Comparison of ENCODE assay signal across 8 cellular contexts in the genomic region with DNA sequence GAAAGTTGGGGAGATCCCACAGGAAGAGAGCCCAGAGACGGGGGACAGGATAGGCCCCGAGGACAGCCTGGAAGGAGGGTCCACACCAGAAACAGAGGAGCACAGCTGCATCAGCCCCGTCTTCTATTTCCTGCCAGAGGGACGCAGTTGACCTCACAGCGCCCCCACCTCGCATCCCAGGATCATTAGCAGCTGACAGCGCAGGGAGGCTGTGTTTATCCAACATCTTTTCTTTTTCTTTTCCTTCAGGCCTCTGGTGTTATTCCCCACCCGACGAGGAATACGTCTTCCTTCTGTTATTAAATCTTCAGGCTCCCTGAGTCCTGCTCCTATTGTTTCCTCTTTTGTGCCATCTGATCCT.
A peak's percentile ranks its signal among the peaks of the same experiment; 100 is the strongest.
DNase-seq lines count a peak whose midpoint lies in the region; ATAC-seq lines count a peak whose summit lies in the region.

No MANE protein-coding gene starts in this region.

- H3K4me3 ChIP-seq in ACC112 (ENCODE audit: low read depth, low read length) (peak overlapping the region; percentile 72), iPS-18a (ENCODE audit: low read length) (peak overlapping the region; percentile 86)

- H3K27me3 ChIP-seq in ACC112 (ENCODE audit: insufficient read depth, low read length) (peaks cover 18% of the 10 kb centered on the region), iPS-18a (ENCODE audit: control insufficient read depth, insufficient read depth, low read length) (peaks cover 19% of the 10 kb centered on the region)

- no peaks in the 10 kb centered on the region for H3K9me3 ChIP-seq in iPS-18a (ENCODE audit: control insufficient read depth, low read depth, low read length)

- H3K27ac Mint-ChIP-seq in activated naive CD8-positive, alpha-beta T cell, result no peak overlapping the region
- H3K27ac Mint-ChIP-seq in stimulated activated naive B cell treated with anti-CD40 and anti-IgM and Interleukin-4, amounts not matched to agents 10 μg/mL and 1 μg/mL and 100 μg/mL, for 72 hours, result peak overlapping the region; percentile 93

- no peaks in the 10 kb centered on the region for H3K36me3 ChIP-seq in ACC112 (ENCODE audit: insufficient read depth, low read length)
- H3K36me3 ChIP-seq in iPS-18a (ENCODE audit: control insufficient read depth, low read depth, low read length), result no peaks in the 10 kb centered on the region

- H3K9me3 Mint-ChIP-seq in activated naive CD8-positive, alpha-beta T cell (ENCODE audit: low read depth), result no peaks in the 10 kb centered on the region
- peaks cover 0 to under 1% of the 10 kb centered on the region in 2 donors for H3K9me3 Mint-ChIP-seq in stimulated activated naive B cell treated with anti-CD40 and anti-IgM and Interleukin-4, amounts not matched to agents 10 μg/mL and 1 μg/mL and 100 μg/mL, for 72 hours

- peak overlapping the region; percentile 76 for H2AFZ ChIP-seq in ACC112 (ENCODE audit: low read length, unreplicated experiment)

- H3K9ac ChIP-seq in iPS-18a (ENCODE audit: low read length), result peak overlapping the region; percentile 33

- peak overlapping the region; percentile 78 for H3K4me3 Mint-ChIP-seq in activated naive CD8-positive, alpha-beta T cell
- peak overlapping the region; percentile 92 to 96 for H3K4me3 Mint-ChIP-seq in stimulated activated naive B cell treated with anti-CD40 and anti-IgM and Interleukin-4, amounts not matched to agents 10 μg/mL and 1 μg/mL and 100 μg/mL, for 72 hours

- ATAC-seq in GM18517 (IDR thresholded peaks at IDR 0.05; ENCODE audit: unreplicated experiment), result peak; percentile 33
- ATAC-seq in HG03095 (IDR thresholded peaks at IDR 0.05; ENCODE audit: unreplicated experiment), result peak; percentile 40
- ATAC-seq in stimulated activated naive B cell treated with anti-CD40 and anti-IgM and Interleukin-4, amounts not matched to agents 10 μg/mL and 1 μg/mL and 100 μg/mL, for 72 hours (replicated peaks), result peak; percentile 20 to 33

- peaks cover 26% of the 10 kb centered on the region for H3K27me3 Mint-ChIP-seq in activated naive CD8-positive, alpha-beta T cell
- H3K27me3 Mint-ChIP-seq in stimulated activated naive B cell treated with anti-CD40 and anti-IgM and Interleukin-4, amounts not matched to agents 10 μg/mL and 1 μg/mL and 100 μg/mL, for 72 hours, result no peaks in the 10 kb centered on the region

- H3K4me1 ChIP-seq in ACC112 (ENCODE audit: control insufficient read depth, insufficient read depth, low read length, unreplicated experiment), result no peaks in the 10 kb centered on the region
- peaks cover 7% of the 10 kb centered on the region for H3K4me1 ChIP-seq in iPS-18a (ENCODE audit: control insufficient read depth, low read depth, low read length)

- no peaks in the 10 kb centered on the region for H3K36me3 Mint-ChIP-seq in activated naive CD8-positive, alpha-beta T cell
- no peaks in the 10 kb centered on the region for H3K36me3 Mint-ChIP-seq in stimulated activated naive B cell treated with anti-CD40 and anti-IgM and Interleukin-4, amounts not matched to agents 10 μg/mL and 1 μg/mL and 100 μg/mL, for 72 hours

- DNase-seq in stimulated activated naive B cell treated with anti-CD40 and anti-IgM and Interleukin-4, amounts not matched to agents 10 μg/mL and 1 μg/mL and 100 μg/mL, for 72 hours, result no peak
- no peak for DNase-seq in T-helper 1 cell
- no peak for DNase-seq in stimulated activated CD4-positive, alpha-beta T cell treated with anti-CD3 and anti-CD28 coated beads, Interleukin-4, amount 100 ng/mL, for 1 hour

- H3K4me1 Mint-ChIP-seq in activated naive CD8-positive, alpha-beta T cell (ENCODE audit: low read depth), result peaks cover 14% of the 10 kb centered on the region
- H3K4me1 Mint-ChIP-seq in stimulated activated naive B cell treated with anti-CD40 and anti-IgM and Interleukin-4, amounts not matched to agents 10 μg/mL and 1 μg/mL and 100 μg/mL, for 72 hours, result peaks cover 22 to 30% of the 10 kb centered on the region in 2 donors

- no peak overlapping the region for H3K27ac ChIP-seq in ACC112 (ENCODE audit: low read depth, low read length)
- no peak overlapping the region for H3K27ac ChIP-seq in iPS-18a (ENCODE audit: low read length)

- H3K79me2 ChIP-seq in ACC112 (ENCODE audit: control insufficient read depth, insufficient read depth, low read length, unreplicated experiment), result no peaks in the 10 kb centered on the region
